Comparison of ENCODE assay signal across 27 cellular contexts in the genomic region with DNA sequence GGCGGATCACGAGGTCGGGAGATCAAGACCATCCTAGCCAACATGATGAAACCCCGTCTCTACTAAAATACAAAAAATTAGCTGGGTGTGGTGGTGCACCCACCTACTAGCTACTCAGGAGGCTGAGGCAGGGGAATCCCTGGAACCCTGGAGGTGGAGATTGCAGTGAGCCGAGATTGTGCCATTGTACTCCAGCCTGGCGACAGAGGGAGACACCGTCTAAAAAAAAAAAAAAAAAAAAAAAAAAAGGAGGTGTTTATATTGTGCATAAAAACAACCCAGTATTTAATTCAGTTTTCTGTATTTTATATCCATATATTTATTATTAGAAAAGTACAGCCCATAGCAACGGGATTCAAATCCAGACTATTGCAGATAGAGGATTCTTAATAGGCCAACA.
"Had no signal": no experiment of that assay in that cellular context is flagged by ENCODE, and none has a peak within 500 bp of the region (broad histone marks: within the 10 kb centered on the region; RNA-seq: fewer than 3 reads in every experiment).

No MANE protein-coding gene starts in this region.

- H3K36me3 ChIP-seq: stomach, suprapubic skin, thoracic aorta, thyroid gland, tibial artery, tibial nerve, transverse colon, upper lobe of left lung, upper lobe of right lung, uterus, vagina had no signal

- DNase-seq: stimulated activated CD4-positive, alpha-beta T cell treated with anti-CD3 and anti-CD28 coated beads, Interleukin-2, amount 100 ng/mL, for 48 hours; stimulated activated CD4-positive, alpha-beta T cell treated with anti-CD3 and anti-CD28 coated beads, Interleukin-4, amount 100 ng/mL, for 1 hour; stimulated activated CD4-positive, alpha-beta T cell treated with anti-CD3 and anti-CD28 coated beads, Interleukin-4, amount 100 ng/mL, for 24 hours; stimulated activated CD4-positive, alpha-beta T cell treated with anti-CD3 and anti-CD28 coated beads, Interleukin-4, amount 100 ng/mL, for 4 hours; stimulated activated CD8-positive, alpha-beta memory T cell treated with anti-CD3 and anti-CD28 coated beads, Interleukin-4, amount 100 ng/mL, for 48 hours; stimulated activated naive B cell treated with anti-CD40 and anti-IgM and Interleukin-4, amounts not matched to agents 10 μg/mL and 1 μg/mL and 100 μg/mL, for 72 hours; stimulated activated naive CD4-positive, alpha-beta T cell; stimulated activated naive CD4-positive, alpha-beta T cell treated with Interleukin-2 at 50 U/mL for 16 hours; stimulated activated naive CD8-positive, alpha-beta T cell treated with anti-CD3 and anti-CD28 coated beads, Interleukin-15, amount 100 ng/mL, for 72 hours; stimulated activated naive CD8-positive, alpha-beta T cell treated with anti-CD3 and anti-CD28 coated beads, Interleukin-15, Interleukin-2, amounts not matched to agents 100 U/mL and 50 U/mL, for 24 hours; stomach; substantia nigra; testis; thyroid gland; tibial artery; transverse colon; trophoblast cell; upper lobe of right lung; uterus had no signal

- H3K4me3 ChIP-seq: stomach, suprapubic skin, testis, thoracic aorta, thyroid gland, tibial artery, tibial nerve, transverse colon, upper lobe of left lung, upper lobe of right lung, uterus, vagina had no signal

- H3K27ac ChIP-seq: stomach, suprapubic skin, testis, thoracic aorta, thyroid gland, tibial artery, tibial nerve, transverse colon, upper lobe of left lung, upper lobe of right lung, uterus, vagina had no signal

- H3K9me3 ChIP-seq: suprapubic skin, testis, thoracic aorta, thyroid gland, tibial artery, transverse colon, upper lobe of right lung, uterus, vagina had no signal

- H3K4me1 ChIP-seq: stomach, suprapubic skin, testis, thyroid gland, tibial artery, tibial nerve, transverse colon, upper lobe of left lung, upper lobe of right lung, uterus, vagina had no signal

- H3K27me3 ChIP-seq: stomach, suprapubic skin, testis, thyroid gland, tibial artery, tibial nerve, transverse colon, upper lobe of left lung, upper lobe of right lung, uterus, vagina had no signal

- ATAC-seq: stimulated activated effector memory CD8-positive, alpha-beta T cell treated with anti-CD3 and anti-CD28 coated beads, Interleukin-12 subunit alpha, Interleukin-12 subunit beta, amount 100 ng/mL, for 72 hours; stimulated activated memory B cell treated with anti-CD40 and anti-IgM and Interleukin-4, amounts not matched to agents 10 μg/mL and 1 μg/mL and 100 μg/mL, for 72 hours; stimulated activated naive B cell treated with anti-CD40 and anti-IgM and Interleukin-4, amounts not matched to agents 10 μg/mL and 1 μg/mL and 100 μg/mL, for 72 hours; stimulated activated naive CD8-positive, alpha-beta T cell treated with anti-CD3 and anti-CD28 coated beads, Interleukin-15, amount 100 ng/mL, for 72 hours; stimulated activated naive CD8-positive, alpha-beta T cell treated with anti-CD3 and anti-CD28 coated beads, Interleukin-15, Interleukin-2, amounts not matched to agents 100 U/mL and 50 U/mL, for 24 hours; upper lobe of right lung had no signal

- FAIRE-seq: urothelium cell line had no signal
